In the genomic region with DNA sequence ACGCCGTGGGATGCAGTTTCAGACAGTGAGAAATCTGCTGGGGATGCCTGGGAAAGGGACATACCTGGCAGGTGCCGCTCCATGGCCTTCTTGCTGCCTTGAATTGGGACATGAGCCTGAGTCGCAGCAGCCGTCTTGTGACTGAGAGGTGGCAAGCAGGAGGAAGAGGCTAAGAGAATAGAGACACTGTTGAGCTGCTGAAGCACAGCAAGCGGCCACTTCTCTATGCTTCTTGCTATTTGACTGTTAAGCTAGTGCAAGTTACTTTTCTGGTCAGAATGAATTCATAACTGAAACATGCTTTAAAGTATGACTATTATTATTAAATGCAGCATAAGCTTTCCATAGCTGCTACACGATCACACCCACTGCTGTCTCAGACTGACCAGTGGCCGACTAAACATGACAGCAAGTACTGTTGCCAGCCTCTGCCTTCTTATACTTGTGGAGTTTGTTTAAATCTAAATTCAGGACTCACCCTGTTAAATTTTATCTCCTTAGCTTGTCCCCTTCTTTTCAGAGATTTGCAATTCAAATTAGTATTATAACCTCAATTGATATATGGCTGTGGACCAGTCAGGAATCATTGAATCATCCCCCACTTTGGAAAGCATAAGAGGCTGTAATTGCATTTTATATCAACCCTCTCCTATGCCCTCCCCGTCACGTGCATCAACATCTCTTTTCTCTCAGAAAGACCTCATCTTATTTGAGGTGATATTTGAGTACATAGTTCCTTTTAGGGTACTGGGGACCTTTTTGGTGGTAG, we compare ENCODE assay signal across 11 cellular contexts. TPM values are rescaled to one million over a fixed set of nuclear protein-coding genes. Genes with fewer than 3 reads are reported as not detected.
DNase-seq lines count a peak whose midpoint lies in the region; ATAC-seq, FAIRE-seq and TF ChIP-seq lines count a peak whose summit lies in the region.
"Had no signal": no experiment of that assay in that cellular context is flagged by ENCODE, and none has a peak within 500 bp of the region (broad histone marks: within the 10 kb centered on the region; RNA-seq: fewer than 3 reads in every experiment).

No MANE protein-coding gene starts in this region.

- TF ChIP-seq RAD21 in GM12878 (IDR thresholded peaks at IDR 0.05; ENCODE audit: insufficient read depth, low read depth, low read length) = 0 out of 2 replicates have a peak, but pooled peaks have one; percentile 2

- RAD21 ChIA-PET in GM12878 (lab: Charles Lee; ENCODE audit: unreplicated experiment) = interaction anchor here (0.6 to 5.0 kb wide), 9 partner anchors 9 to 503 kb away, joined by 3 to 47 read pairs (median 8); a partner anchor contains a TSS

- peaks cover 59% of the 10 kb centered on the region for H3K4me1 ChIP-seq in GM12878 (ENCODE audit: control insufficient read depth, insufficient read depth, low read length)

- peak overlapping the region; percentile 38 for H3K4me3 ChIP-seq in GM12878
- H3K4me3 ChIP-seq: SJSA1 had no signal

- no peaks in the 10 kb centered on the region for H3K36me3 ChIP-seq in GM12878 (ENCODE audit: control insufficient read depth in 2 of 2, insufficient read depth in 2 of 2, low read length in 1 of 2)
- H3K36me3 ChIP-seq: SJSA1 had no signal

- SMC1A ChIA-PET in GM12878 (lab: Charles Lee; ENCODE audit: uncharacterized antibody, unreplicated experiment) = interaction anchor here (0.8 to 4.9 kb wide), 11 partner anchors 9 to 133 kb away, joined by 3 to 35 read pairs (median 10); no protein-coding TSS in a partner anchor

- DNase-seq in GM12878 (ENCODE audit: low read depth, low spot score) (no peak), NCI-H1417 treated with DMSO at 0.1 percent for 48 hours (lab: John Stamatoyannopoulos, UW) (no peak), RCC 7860 (ENCODE audit: low spot score) (no peak)
- DNase-seq in activated effector memory CD4-positive, alpha-beta T cell treated with Interleukin-2 at 50 U/mL for 16 hours = no peak
- no peak for DNase-seq in activated CD8-positive, alpha-beta memory T cell treated with anti-CD3 and anti-CD28 coated beads for 24 hours
- DNase-seq: activated naive CD8-positive, alpha-beta T cell treated with anti-CD3 and anti-CD28 coated beads, Interleukin-2, amount 10 ng/mL, durations not matched to agents 7 days and 5 days; stimulated activated CD4-positive, alpha-beta T cell treated with anti-CD3 and anti-CD28 coated beads, Interleukin-4, amount 100 ng/mL, for 24 hours had no signal

- no peak overlapping the region; the same call in 1 of the 2 replicates for H3K9ac ChIP-seq in GM12878 (ENCODE audit: control insufficient read depth, insufficient read depth, low read length)

- POLR2A ChIA-PET in GM12878 (lab: Charles Lee) = interaction anchor here (0.8 to 3.7 kb wide), 4 partner anchors 9 to 36 kb away, joined by 3 to 24 read pairs (median 10); no protein-coding TSS in a partner anchor

- TF ChIP-seq EP300 in GM12878 (IDR thresholded peaks at IDR 0.05; ENCODE audit: borderline replicate concordance in 1 of 2, control insufficient read depth in 1 of 2, low read depth in 2 of 2, low read length in 2 of 2) = peak in 1 of 2 experiments; percentile 30; a peak in 1 of 4 replicates

- in situ Hi-C loops in GM12878 (cut with MboI) = no loop called here

- CTCF ChIA-PET in GM12878 (lab: Yijun Ruan, JAX) = interaction anchor here (0.5 to 3.4 kb wide), 5 partner anchors 10 to 56 kb away, joined by 3 to 21 read pairs (median 3); no protein-coding TSS in a partner anchor

- 0 out of 2 replicates have a peak, but pooled peaks have one; percentile 31 for TF ChIP-seq POLR2A in GM12878 (IDR thresholded peaks at IDR 0.05; ENCODE audit: low read depth, low read length)

- peak; percentile 62 for FAIRE-seq in GM12878 (lab: Jason Lieb, UNC)
- no peak for FAIRE-seq in RCC 7860 (lab: Jason Lieb, UNC)

- peak overlapping the region; percentile 88 for H3K4me2 ChIP-seq in GM12878 (ENCODE audit: control insufficient read depth, insufficient read depth)

- H3K27me3 ChIP-seq in GM12878 (replicated peaks in 1 of 2; ENCODE audit: control insufficient read depth in 2 of 2, insufficient read depth in 2 of 2, low read length in 1 of 2) = no peaks in the 10 kb centered on the region

- H3K9me3 ChIP-seq in GM12878 (replicated peaks; ENCODE audit: control insufficient read depth, insufficient read depth, low read length) = no peaks in the 10 kb centered on the region
- H3K9me3 ChIP-seq: SJSA1 had no signal

- H2AFZ ChIP-seq in GM12878 (ENCODE audit: control insufficient read depth, low read depth, low read length) = peak overlapping the region; percentile 56

- no TSS peak for BruUV-seq in GM12878 (replicated peaks; lab: Mats Ljungman, UMichigan)

- no peak for TF ChIP-seq CTCF in GM12878 (IDR thresholded peaks at IDR 0.05 in 2 of 3, conservative IDR thresholded peaks at IDR 0.05 in 1 of 3; ENCODE audit: control insufficient read depth in 2 of 3, extremely low read depth in 1 of 3, insufficient read depth in 1 of 3, low read depth in 3 of 3, low read length in 3 of 3)

- ATAC-seq in GM18499 (IDR thresholded peaks at IDR 0.05; ENCODE audit: insufficient read depth, unreplicated experiment) (peak; percentile 24), GM19468 (IDR thresholded peaks at IDR 0.05; ENCODE audit: extremely low read depth, unreplicated experiment) (peak; percentile 8), HG03097 (IDR thresholded peaks at IDR 0.05; ENCODE audit: low FRiP score, unreplicated experiment) (peak; percentile 21), GM12878 (peak; percentile 69)

- intact Hi-C loops in GM12878 (cut with micrococcal nuclease; ENCODE audit: unreplicated experiment) = loop anchor here (1.0 to 10.0 kb wide), 2 partner anchors 25 to 566 kb away; a partner anchor contains a TSS

- peak overlapping the region; percentile 62 for H3K27ac ChIP-seq in GM12878 (ENCODE audit: control insufficient read depth, insufficient read depth)
- H3K27ac ChIP-seq: SJSA1 had no signal

- 1% methylated on average over 10 of the region's 10 CpGs for WGBS in GM12878 (ENCODE audit: insufficient coverage, insufficient replicate concordance, low lambda C conversion rate, missing lambda C conversion rate)

- no peaks in the 10 kb centered on the region for H3K79me2 ChIP-seq in GM12878 (ENCODE audit: control insufficient read depth, insufficient read depth, low read length)

- H4K20me1 ChIP-seq in GM12878 (ENCODE audit: control insufficient read depth, insufficient read depth) = no peaks in the 10 kb centered on the region

TF ChIP-seq in GM12878, 131 proteins besides CTCF, POLR2A, EP300 and RAD21 (continues in another document):
- no peak; the same call in 1 of the 2 replicates for TF ChIP-seq DPF2 (IDR thresholded peaks at IDR 0.05)
- TF ChIP-seq, protein P1, sequence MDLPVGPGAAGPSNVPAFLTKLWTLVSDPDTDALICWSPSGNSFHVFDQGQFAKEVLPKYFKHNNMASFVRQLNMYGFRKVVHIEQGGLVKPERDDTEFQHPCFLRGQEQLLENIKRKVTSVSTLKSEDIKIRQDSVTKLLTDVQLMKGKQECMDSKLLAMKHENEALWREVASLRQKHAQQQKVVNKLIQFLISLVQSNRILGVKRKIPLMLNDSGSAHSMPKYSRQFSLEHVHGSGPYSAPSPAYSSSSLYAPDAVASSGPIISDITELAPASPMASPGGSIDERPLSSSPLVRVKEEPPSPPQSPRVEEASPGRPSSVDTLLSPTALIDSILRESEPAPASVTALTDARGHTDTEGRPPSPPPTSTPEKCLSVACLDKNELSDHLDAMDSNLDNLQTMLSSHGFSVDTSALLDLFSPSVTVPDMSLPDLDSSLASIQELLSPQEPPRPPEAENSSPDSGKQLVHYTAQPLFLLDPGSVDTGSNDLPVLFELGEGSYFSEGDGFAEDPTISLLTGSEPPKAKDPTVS (IDR thresholded peaks at IDR 0.05; ENCODE audit: low read depth, low read length) = no peak
- TF ChIP-seq ZBED1 (IDR thresholded peaks at IDR 0.05; ENCODE audit: borderline replicate concordance) = peak; percentile 82
- no peak for TF ChIP-seq EGR1 (IDR thresholded peaks at IDR 0.05; ENCODE audit: borderline replicate concordance in 1 of 2, low read depth in 2 of 2, low read length in 2 of 2)
- TF ChIP-seq RAD51 (IDR thresholded peaks at IDR 0.05) = no peak; the same call in 1 of the 2 replicates
- TF ChIP-seq BACH1 (IDR thresholded peaks at IDR 0.05; ENCODE audit: borderline replicate concordance) = no peak
- TF ChIP-seq, protein P2, sequence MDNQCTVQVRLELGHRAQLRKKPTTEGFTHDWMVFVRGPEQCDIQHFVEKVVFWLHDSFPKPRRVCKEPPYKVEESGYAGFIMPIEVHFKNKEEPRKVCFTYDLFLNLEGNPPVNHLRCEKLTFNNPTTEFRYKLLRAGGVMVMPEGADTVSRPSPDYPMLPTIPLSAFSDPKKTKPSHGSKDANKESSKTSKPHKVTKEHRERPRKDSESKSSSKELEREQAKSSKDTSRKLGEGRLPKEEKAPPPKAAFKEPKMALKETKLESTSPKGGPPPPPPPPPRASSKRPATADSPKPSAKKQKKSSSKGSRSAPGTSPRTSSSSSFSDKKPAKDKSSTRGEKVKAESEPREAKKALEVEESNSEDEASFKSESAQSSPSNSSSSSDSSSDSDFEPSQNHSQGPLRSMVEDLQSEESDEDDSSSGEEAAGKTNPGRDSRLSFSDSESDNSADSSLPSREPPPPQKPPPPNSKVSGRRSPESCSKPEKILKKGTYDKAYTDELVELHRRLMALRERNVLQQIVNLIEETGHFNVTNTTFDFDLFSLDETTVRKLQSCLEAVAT (IDR thresholded peaks at IDR 0.05) = no peak
- no peak for TF ChIP-seq KLF5 (IDR thresholded peaks at IDR 0.05; ENCODE audit: partially characterized antibody)
- TF ChIP-seq BRCA1 (IDR thresholded peaks at IDR 0.05; ENCODE audit: low read depth, low read length) = no peak
- TF ChIP-seq SMC3 (IDR thresholded peaks at IDR 0.05; ENCODE audit: borderline replicate concordance, low read length) = no peak

RNA-seq across cellular contexts. Expression of a gene that starts 24.8 kb away (rescaled TPM):
- 73.8 and 81.8 TPM in 2 replicates for total RNA-seq in GM12878 (2013; cell fraction: nucleolus; rRNA removed)
- 58.3 and 62.9 TPM in 2 replicates for total RNA-seq in GM12878 (2014; rRNA removed)
- total RNA-seq in GM12878 (2014; rRNA removed; fragmentation: Illumina TruSeq; extraction: Trizol) = 63.8 and 65.6 TPM in 2 replicates
- 59.5 and 63.2 TPM in 2 replicates for total RNA-seq in GM12878 (2021)
- polyA plus RNA-seq in GM12878 (2011; ENCODE audit: low read depth) = 43.6 TPM
- polyA plus RNA-seq in GM12878 (2011; rRNA removed) = 60.2 and 72.4 TPM in 2 replicates
- polyA plus RNA-seq in GM12878 (2011; cell fraction: cytosol; rRNA removed) = 38.6 and 39.2 TPM in 2 replicates
- polyA plus RNA-seq in GM12878 (2011; cell fraction: nucleus; rRNA removed) = 65.7 and 68.5 TPM in 2 replicates
- 35.6 and 41.0 TPM in 2 replicates for polyA plus RNA-seq in GM12878 (2012)
- polyA plus RNA-seq in GM12878 (2014; fragmentation: Illumina TruSeq; extraction: Trizol) = 68.1 and 81.7 TPM in 2 replicates
- 10 to 100 TPM; 30.7 to 32.6 TPM for polyA plus RNA-seq in GM12878 (2014; fragmentation: Nextera tagmentation; extraction: Ambion mirVana)
- polyA plus RNA-seq in GM12878 (2014; rRNA removed) = 44.4 and 47.0 TPM in 2 replicates
- 10 to 100 TPM; 53.8 to 59.0 TPM for polyA plus RNA-seq in GM12878 (2016; fragmentation: Nextera tagmentation; extraction: Ambion mirVana)
- polyA minus RNA-seq in GM12878 (2011; rRNA and poly(A)+ RNA removed) = 98.4 and 105 TPM in 2 replicates
- polyA minus RNA-seq in GM12878 (2011; cell fraction: cytosol; rRNA and poly(A)+ RNA removed) = 38.5 and 46.4 TPM in 2 replicates
- 41.5 and 63.8 TPM in 2 replicates for polyA minus RNA-seq in GM12878 (2011; cell fraction: nucleus; rRNA and poly(A)+ RNA removed)

Comparison
In these comparisons a context has a peak if more than half of its experiments do, and no peak if none do; other contexts are left out.
1. ATAC-seq: peak in every context shown above with its lines; median percentile 69 in GM12878; 24 in GM18499; 21 in HG03097; 8 in GM19468.